26 cellular contexts compared by ENCODE assay signal in genomic region chr15:50458301-50458700, GRCh38.
A peak's percentile ranks its signal among the peaks of the same experiment; 100 is the strongest.
DNase-seq lines count a peak whose midpoint lies in the region; ATAC-seq and TF ChIP-seq lines count a peak whose summit lies in the region.
"Had no signal": no experiment of that assay in that cellular context is flagged by ENCODE, and none has a peak within 500 bp of the region (broad histone marks: within the 10 kb centered on the region; RNA-seq: fewer than 3 reads in every experiment).

No MANE protein-coding gene starts in this region.

- no peak for TF ChIP-seq CTCF in foreskin fibroblast (IDR thresholded peaks at IDR 0.05; ENCODE audit: low read depth, low read length)

- DNase-seq in AG20443 (ENCODE audit: low spot score): peak; percentile 15
- DNase-seq in GM03348 (ENCODE audit: low spot score): peak; percentile 36
- DNase-seq in central memory CD8-positive, alpha-beta T cell (ENCODE audit: low spot score in 2 of 2): no peak
- DNase-seq in memory B cell (ENCODE audit: low spot score in 2 of 2): no peak
- DNase-seq in NCI-H226: no peak
- no peak for DNase-seq in foreskin fibroblast
- DNase-seq: activated CD4-positive, alpha-beta T cell treated with anti-CD3 and anti-CD28 coated beads for 48 hours; CD8-positive, alpha-beta T cell; DMS 273 treated with DMSO at 0.1 percent for 48 hours; dorsolateral prefrontal cortex; foreskin keratinocyte; GOT3; IMR-90; lower lobe of right lung; NCI-H1105 treated with DMSO at 0.1 percent for 48 hours; NCI-H1930; NCI-H526; NK-92 treated with Interleukin-12 subunit alpha and Interleukin-12 subunit beta, amount 100 ng/mL, for 24 hours; PC-9; spleen; upper lobe of left lung had no signal

- no peak overlapping the region for H3K4me3 Mint-ChIP-seq in central memory CD8-positive, alpha-beta T cell
- H3K4me3 Mint-ChIP-seq in memory B cell: no peak overlapping the region
- H3K4me3 Mint-ChIP-seq: activated naive CD4-positive, alpha-beta T cell treated with anti-CD3 and anti-CD28 coated beads, Interleukin-2, amount 50 U/mL, for 24 hours; CD8-positive, alpha-beta T cell; neural progenitor cell had no signal

- ATAC-seq in central memory CD8-positive, alpha-beta T cell (replicated peaks; ENCODE audit: extremely low read depth, poor library complexity, severe bottlenecking): no peak
- ATAC-seq in memory B cell (ENCODE audit: low read depth) (no peak), SK-N-SH treated with all-trans-retinoic acid at 6 μM for 48 hours (no peak)
- ATAC-seq: CD8-positive, alpha-beta T cell; foreskin keratinocyte; lower lobe of right lung; Right ventricle myocardium inferior had no signal

- no peak overlapping the region for H3K4me3 ChIP-seq in foreskin fibroblast (ENCODE audit: low read depth in 1 of 2, low read length in 2 of 2)
- H3K4me3 ChIP-seq: dorsolateral prefrontal cortex, lower lobe of right lung, neural progenitor cell, PC-9, right atrium auricular region, spleen, upper lobe of left lung had no signal

- no peaks in the 10 kb centered on the region for H3K27me3 Mint-ChIP-seq in central memory CD8-positive, alpha-beta T cell
- H3K27me3 Mint-ChIP-seq in memory B cell: no peaks in the 10 kb centered on the region
- H3K27me3 Mint-ChIP-seq: activated naive CD4-positive, alpha-beta T cell treated with anti-CD3 and anti-CD28 coated beads, Interleukin-2, amount 50 U/mL, for 24 hours had no signal

- H3K4me1 Mint-ChIP-seq in central memory CD8-positive, alpha-beta T cell: peaks cover 3% of the 10 kb centered on the region
- H3K4me1 Mint-ChIP-seq in memory B cell: peaks cover 12% of the 10 kb centered on the region
- H3K4me1 Mint-ChIP-seq: neural progenitor cell had no signal

- H3K27ac Mint-ChIP-seq in central memory CD8-positive, alpha-beta T cell (ENCODE audit: low read depth): peak overlapping the region; percentile 69
- peak overlapping the region; percentile 43 for H3K27ac Mint-ChIP-seq in memory B cell
- H3K27ac Mint-ChIP-seq: activated naive CD4-positive, alpha-beta T cell treated with anti-CD3 and anti-CD28 coated beads, Interleukin-2, amount 50 U/mL, for 24 hours; neural progenitor cell had no signal

- no peaks in the 10 kb centered on the region for H3K9me3 Mint-ChIP-seq in central memory CD8-positive, alpha-beta T cell
- no peaks in the 10 kb centered on the region for H3K9me3 Mint-ChIP-seq in memory B cell
- H3K9me3 Mint-ChIP-seq: activated naive CD4-positive, alpha-beta T cell treated with anti-CD3 and anti-CD28 coated beads, Interleukin-2, amount 50 U/mL, for 24 hours; CD8-positive, alpha-beta T cell; neural progenitor cell had no signal

- peaks cover 62% of the 10 kb centered on the region for H3K36me3 Mint-ChIP-seq in central memory CD8-positive, alpha-beta T cell (ENCODE audit: insufficient read depth)
- H3K36me3 Mint-ChIP-seq in memory B cell: peaks cover 29% of the 10 kb centered on the region

TF ChIP-seq in SK-N-SH treated with all-trans-retinoic acid at 6 μM for 48 hours, 23 proteins besides CTCF, POLR2A, EP300 and RAD21:
- TF ChIP-seq, protein P1, sequence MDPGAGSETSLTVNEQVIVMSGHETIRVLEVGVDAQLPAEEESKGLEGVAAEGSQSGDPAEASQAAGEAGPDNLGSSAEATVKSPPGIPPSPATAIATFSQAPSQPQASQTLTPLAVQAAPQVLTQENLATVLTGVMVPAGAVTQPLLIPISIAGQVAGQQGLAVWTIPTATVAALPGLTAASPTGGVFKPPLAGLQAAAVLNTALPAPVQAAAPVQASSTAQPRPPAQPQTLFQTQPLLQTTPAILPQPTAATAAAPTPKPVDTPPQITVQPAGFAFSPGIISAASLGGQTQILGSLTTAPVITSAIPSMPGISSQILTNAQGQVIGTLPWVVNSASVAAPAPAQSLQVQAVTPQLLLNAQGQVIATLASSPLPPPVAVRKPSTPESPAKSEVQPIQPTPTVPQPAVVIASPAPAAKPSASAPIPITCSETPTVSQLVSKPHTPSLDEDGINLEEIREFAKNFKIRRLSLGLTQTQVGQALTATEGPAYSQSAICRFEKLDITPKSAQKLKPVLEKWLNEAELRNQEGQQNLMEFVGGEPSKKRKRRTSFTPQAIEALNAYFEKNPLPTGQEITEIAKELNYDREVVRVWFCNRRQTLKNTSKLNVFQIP (CRISPR knock-in tag; IDR thresholded peaks at IDR 0.05; ENCODE audit: borderline replicate concordance, low read depth): no peak
- no peak for TF ChIP-seq ZFP3 (CRISPR knock-in tag; IDR thresholded peaks at IDR 0.05)
- no peak for TF ChIP-seq RARB (CRISPR knock-in tag; IDR thresholded peaks at IDR 0.05)
- TF ChIP-seq ESRRG (CRISPR knock-in tag; IDR thresholded peaks at IDR 0.05): no peak
- TF ChIP-seq BACH2 (CRISPR knock-in tag; IDR thresholded peaks at IDR 0.05; ENCODE audit: borderline replicate concordance): no peak
- TF ChIP-seq TOX (CRISPR knock-in tag; IDR thresholded peaks at IDR 0.05; ENCODE audit: borderline replicate concordance): no peak
- no peak for TF ChIP-seq TCF4 (CRISPR knock-in tag; IDR thresholded peaks at IDR 0.05; ENCODE audit: borderline replicate concordance)
- TF ChIP-seq PATZ1 (CRISPR knock-in tag; IDR thresholded peaks at IDR 0.05; ENCODE audit: borderline replicate concordance): no peak
- no peak for TF ChIP-seq SNAI2 (CRISPR knock-in tag; IDR thresholded peaks at IDR 0.05)
- TF ChIP-seq PPARA (CRISPR knock-in tag; IDR thresholded peaks at IDR 0.05; ENCODE audit: borderline replicate concordance): no peak
- TF ChIP-seq ZNF70 (CRISPR knock-in tag; IDR thresholded peaks at IDR 0.05): no peak
- TF ChIP-seq OSR1 (CRISPR knock-in tag; IDR thresholded peaks at IDR 0.05): no peak
- no peak for TF ChIP-seq ZC3H10 (CRISPR knock-in tag; IDR thresholded peaks at IDR 0.05)
- TF ChIP-seq ZNF8 (CRISPR knock-in tag; IDR thresholded peaks at IDR 0.05): no peak
- TF ChIP-seq TSHZ2 (CRISPR knock-in tag; IDR thresholded peaks at IDR 0.05): no peak
- no peak for TF ChIP-seq CSDC2 (CRISPR knock-in tag; IDR thresholded peaks at IDR 0.05)
- no peak for TF ChIP-seq CREB5 (CRISPR knock-in tag; IDR thresholded peaks at IDR 0.05; ENCODE audit: low read depth)

Comparison
In these comparisons a context has a peak if more than half of its experiments do, and no peak if none do; other contexts are left out.
1. DNase-seq: peak in AG20443 (single experiment) and GM03348 (single experiment); none in central memory CD8-positive, alpha-beta T cell (0 of 2), memory B cell (0 of 2), NCI-H226 (single experiment) and foreskin fibroblast (0 of 2).